Comparison of ENCODE assay signal across 21 cellular contexts in the genomic region with DNA sequence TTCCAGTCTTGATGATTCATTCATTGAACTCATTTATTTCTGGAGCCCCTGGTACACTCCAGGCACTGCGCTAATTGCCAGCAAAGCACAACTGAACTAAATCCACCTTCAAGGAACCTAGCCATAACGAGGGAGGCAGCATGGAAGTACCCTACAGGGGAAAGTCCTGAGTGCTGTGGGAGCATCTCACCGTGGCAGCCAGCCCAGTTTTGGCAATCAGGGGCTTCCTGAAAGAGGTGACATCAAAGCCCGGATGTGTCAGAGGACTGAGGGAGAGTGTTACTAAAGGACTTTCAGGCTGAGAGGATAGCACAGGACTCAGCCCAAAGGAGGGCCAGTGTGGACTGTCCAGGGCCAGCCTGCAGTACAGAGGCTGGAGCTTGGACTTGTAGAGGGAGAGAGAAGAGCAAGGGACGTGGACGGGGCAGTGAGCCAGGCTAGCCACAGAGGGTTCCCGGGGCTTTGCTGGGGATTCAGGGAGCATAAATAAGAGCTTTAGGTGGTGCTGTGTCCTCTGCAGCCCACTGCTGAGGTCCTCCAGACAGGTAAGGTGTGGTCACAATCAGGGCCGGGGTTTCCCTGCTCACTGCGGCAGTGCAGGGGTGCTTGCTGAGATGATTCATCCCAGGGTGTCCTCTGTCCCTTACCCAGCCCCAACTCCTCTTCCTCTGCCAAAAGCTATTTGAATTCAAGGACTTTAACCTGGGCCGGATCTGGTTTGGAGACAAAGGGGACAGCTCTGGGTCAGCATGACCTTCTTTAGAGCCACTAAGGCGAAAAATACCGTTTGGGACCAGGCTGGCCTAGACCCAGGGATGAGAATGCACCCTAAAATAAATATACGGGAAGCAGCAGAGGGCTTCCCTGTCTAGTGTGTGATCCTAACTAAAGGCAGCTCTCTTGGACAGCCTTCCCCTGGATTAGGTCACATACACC.
DNase-seq lines count a peak whose midpoint lies in the region; ATAC-seq and TF ChIP-seq lines count a peak whose summit lies in the region.
"Had no signal": no experiment of that assay in that cellular context is flagged by ENCODE, and none has a peak within 500 bp of the region (broad histone marks: within the 10 kb centered on the region; RNA-seq: fewer than 3 reads in every experiment).

No MANE protein-coding gene starts in this region.

- no peak for TF ChIP-seq EP300 in gastroesophageal sphincter (IDR thresholded peaks at IDR 0.05)

- intact Hi-C loops in Right ventricle myocardium superior (cut with DNase I) = no loop called here
- intact Hi-C loops in Right ventricle myocardium inferior (cut with DNase I) = no loop called here
- intact Hi-C loops in naive thymus-derived CD4-positive, alpha-beta T cell (cut with micrococcal nuclease) = no loop called here
- intact Hi-C loops in vagina (cut with DNase I) = no loop called here

- H3K27me3 Mint-ChIP-seq in naive thymus-derived CD4-positive, alpha-beta T cell = peaks cover 0 to 9% (median 3%) of the 10 kb centered on the region in 5 donors
- H3K27me3 Mint-ChIP-seq in activated T-cell treated with anti-CD3 and anti-CD28 coated beads, Interleukin-2, amount 50 U/mL, for 24 hours = peaks cover 4% of the 10 kb centered on the region
- H3K27me3 Mint-ChIP-seq: activated CD8-positive, alpha-beta T cell treated with anti-CD3 and anti-CD28 coated beads for 36 hours; activated naive CD8-positive, alpha-beta T cell treated with anti-CD3 and anti-CD28 coated beads for 36 hours; brain had no signal

- H3K27me3 ChIP-seq in gastroesophageal sphincter (no peaks in the 10 kb centered on the region), vagina (no peaks in the 10 kb centered on the region)
- H3K27me3 ChIP-seq in naive thymus-derived CD4-positive, alpha-beta T cell (ENCODE audit: control insufficient read depth in 2 of 2, insufficient read depth in 2 of 2, low read length in 2 of 2) = no peaks in the 10 kb centered on the region
- H3K27me3 ChIP-seq: neutrophil, tibial artery had no signal

- H3K27ac ChIP-seq in gastroesophageal sphincter (peak overlapping the region in 3 of 4 donors; percentile 67 to 93 (median 87)), vagina (peak overlapping the region; percentile 58)
- no peak overlapping the region for H3K27ac ChIP-seq in naive thymus-derived CD4-positive, alpha-beta T cell (ENCODE audit: low read depth, low read length)
- H3K27ac ChIP-seq: neutrophil, tibial artery, VCaP had no signal

- ATAC-seq in Right ventricle myocardium superior (ENCODE audit: poor library complexity) = peak; percentile 23
- no peak for ATAC-seq in Right ventricle myocardium inferior
- ATAC-seq in gastroesophageal sphincter = no peak
- peak; percentile 29 for ATAC-seq in naive thymus-derived CD4-positive, alpha-beta T cell
- ATAC-seq: activated CD8-positive, alpha-beta T cell treated with anti-CD3 and anti-CD28 coated beads for 36 hours; T-cell had no signal

- H3K36me3 ChIP-seq in gastroesophageal sphincter (no peaks in the 10 kb centered on the region), vagina (no peaks in the 10 kb centered on the region)
- no peaks in the 10 kb centered on the region for H3K36me3 ChIP-seq in naive thymus-derived CD4-positive, alpha-beta T cell (ENCODE audit: control insufficient read depth in 2 of 3, insufficient read depth in 3 of 3, low read length in 3 of 3)
- H3K36me3 ChIP-seq: neutrophil, tibial artery had no signal

- H3K4me3 Mint-ChIP-seq in naive thymus-derived CD4-positive, alpha-beta T cell = no peak overlapping the region
- H3K4me3 Mint-ChIP-seq in activated T-cell treated with anti-CD3 and anti-CD28 coated beads, Interleukin-2, amount 50 U/mL, for 24 hours = no peak overlapping the region
- H3K4me3 Mint-ChIP-seq: activated CD8-positive, alpha-beta T cell treated with anti-CD3 and anti-CD28 coated beads for 36 hours; activated naive CD8-positive, alpha-beta T cell treated with anti-CD3 and anti-CD28 coated beads for 36 hours; brain; CD4-positive, CD25-positive, alpha-beta regulatory T cell; T-cell had no signal

- peaks cover 6 to 88% (median 35%) of the 10 kb centered on the region in 3 donors for H3K4me1 ChIP-seq in gastroesophageal sphincter
- no peaks in the 10 kb centered on the region for H3K4me1 ChIP-seq in naive thymus-derived CD4-positive, alpha-beta T cell (ENCODE audit: control insufficient read depth in 2 of 2, insufficient read depth in 2 of 2, low read length in 2 of 2)
- H3K4me1 ChIP-seq in vagina = peaks cover 93% of the 10 kb centered on the region

- POLR2A ChIA-PET in naive thymus-derived CD4-positive, alpha-beta T cell (lab: Charles Lee) = no interaction called here

- TF ChIP-seq CTCF in gastroesophageal sphincter (IDR thresholded peaks at IDR 0.05) (no peak), vagina (IDR thresholded peaks at IDR 0.05) (no peak)

- H3K4me3 ChIP-seq in gastroesophageal sphincter = no peak overlapping the region
- no peak overlapping the region for H3K4me3 ChIP-seq in naive thymus-derived CD4-positive, alpha-beta T cell (ENCODE audit: low read length)
- H3K4me3 ChIP-seq in vagina = no peak overlapping the region
- H3K4me3 ChIP-seq: dorsolateral prefrontal cortex, tibial artery had no signal

- H3K9me3 ChIP-seq in gastroesophageal sphincter = no peaks in the 10 kb centered on the region
- H3K9me3 ChIP-seq in naive thymus-derived CD4-positive, alpha-beta T cell (ENCODE audit: control insufficient read depth in 2 of 3, low read length in 3 of 3) = no peaks in the 10 kb centered on the region
- no peaks in the 10 kb centered on the region for H3K9me3 ChIP-seq in vagina
- H3K9me3 ChIP-seq: neutrophil, tibial artery had no signal

- no peaks in the 10 kb centered on the region for H3K4me1 Mint-ChIP-seq in naive thymus-derived CD4-positive, alpha-beta T cell
- no peaks in the 10 kb centered on the region for H3K4me1 Mint-ChIP-seq in activated T-cell treated with anti-CD3 and anti-CD28 coated beads, Interleukin-2, amount 50 U/mL, for 24 hours (ENCODE audit: low read depth)
- H3K4me1 Mint-ChIP-seq: activated naive CD8-positive, alpha-beta T cell treated with anti-CD3 and anti-CD28 coated beads for 36 hours; CD4-positive, CD25-positive, alpha-beta regulatory T cell; T-cell had no signal

- 58% methylated on average over 5 of the region's 13 CpGs; no CpG with 5 or more reads in 1 of the 2 donors for WGBS in gastroesophageal sphincter (ENCODE audit: low coverage in 1 of 2), 2 donors

- H3K36me3 Mint-ChIP-seq in naive thymus-derived CD4-positive, alpha-beta T cell = no peaks in the 10 kb centered on the region
- no peaks in the 10 kb centered on the region for H3K36me3 Mint-ChIP-seq in activated T-cell treated with anti-CD3 and anti-CD28 coated beads, Interleukin-2, amount 50 U/mL, for 24 hours (ENCODE audit: low read depth)
- H3K36me3 Mint-ChIP-seq: activated naive CD8-positive, alpha-beta T cell treated with anti-CD3 and anti-CD28 coated beads for 36 hours; CD4-positive, CD25-positive, alpha-beta regulatory T cell; T-cell had no signal

- H3K9me3 Mint-ChIP-seq in naive thymus-derived CD4-positive, alpha-beta T cell = no peaks in the 10 kb centered on the region
- H3K9me3 Mint-ChIP-seq in activated T-cell treated with anti-CD3 and anti-CD28 coated beads, Interleukin-2, amount 50 U/mL, for 24 hours = no peaks in the 10 kb centered on the region
- H3K9me3 Mint-ChIP-seq: activated CD8-positive, alpha-beta T cell treated with anti-CD3 and anti-CD28 coated beads for 36 hours; activated naive CD8-positive, alpha-beta T cell treated with anti-CD3 and anti-CD28 coated beads for 36 hours; brain; T-cell had no signal

- TF ChIP-seq POLR2A in gastroesophageal sphincter (IDR thresholded peaks at IDR 0.05) (no peak), vagina (IDR thresholded peaks at IDR 0.05) (no peak)

- DNase-seq in Right ventricle myocardium superior = no peak
- no peak for DNase-seq in Right ventricle myocardium inferior (ENCODE audit: missing footprints)
- DNase-seq in naive thymus-derived CD4-positive, alpha-beta T cell = no peak
- DNase-seq in vagina (ENCODE audit: extremely low spot score in 2 of 2) = no peak
- no peak for DNase-seq in SIG-M5 (lab: John Stamatoyannopoulos, UW)
- DNase-seq in stimulated activated CD4-positive, alpha-beta T cell treated with anti-CD3 and anti-CD28 coated beads, Interleukin-4, amount 100 ng/mL, for 1 hour = no peak
- no peak for DNase-seq in activated T-cell treated with anti-CD3 and anti-CD28 coated beads, Interleukin-2, amount 50 U/mL, for 24 hours
- DNase-seq: 8988T; activated CD8-positive, alpha-beta T cell treated with anti-CD3 and anti-CD28 coated beads for 36 hours; activated naive CD8-positive, alpha-beta T cell treated with anti-CD3 and anti-CD28 coated beads for 36 hours; CD4-positive, CD25-positive, alpha-beta regulatory T cell; IMR-90; NCI-H1694; NCI-H345; T-cell; tibial artery had no signal

- no peak overlapping the region for H3K27ac Mint-ChIP-seq in naive thymus-derived CD4-positive, alpha-beta T cell
- H3K27ac Mint-ChIP-seq in activated T-cell treated with anti-CD3 and anti-CD28 coated beads, Interleukin-2, amount 50 U/mL, for 24 hours = no peak overlapping the region
- H3K27ac Mint-ChIP-seq: activated CD8-positive, alpha-beta T cell treated with anti-CD3 and anti-CD28 coated beads for 36 hours; activated naive CD8-positive, alpha-beta T cell treated with anti-CD3 and anti-CD28 coated beads for 36 hours; CD4-positive, CD25-positive, alpha-beta regulatory T cell; T-cell had no signal

- CTCF ChIA-PET in naive thymus-derived CD4-positive, alpha-beta T cell (lab: Charles Lee) = no interaction called here

Comparison
In these comparisons a context has a peak if more than half of its experiments do, and no peak if none do; other contexts are left out.
1. ATAC-seq: peak in Right ventricle myocardium superior (single experiment) and naive thymus-derived CD4-positive, alpha-beta T cell (single experiment); none in Right ventricle myocardium inferior (single experiment) and gastroesophageal sphincter (single experiment).